8 cellular contexts compared by ENCODE assay signal in the genomic region with DNA sequence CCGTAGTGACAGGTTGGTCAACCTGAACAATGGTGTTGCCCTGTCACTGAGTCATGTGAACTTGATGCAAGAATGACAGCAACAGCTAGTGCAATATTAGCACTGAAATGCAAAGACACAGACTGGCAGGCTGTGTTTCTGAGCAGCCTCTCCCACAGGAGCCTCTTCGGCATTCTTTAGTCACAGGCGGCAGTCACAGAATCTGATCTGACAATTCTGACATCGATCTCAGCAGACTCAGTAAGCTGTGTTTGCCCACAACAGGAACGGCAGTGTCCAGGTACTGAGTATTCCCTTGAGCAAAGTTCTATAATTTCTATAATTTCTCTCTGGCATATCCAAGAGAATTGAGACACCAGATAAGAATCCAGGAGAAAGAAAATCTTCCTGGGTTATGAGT.
"Had no signal": no experiment of that assay in that cellular context is flagged by ENCODE, and none has a peak within 500 bp of the region (broad histone marks: within the 10 kb centered on the region; RNA-seq: fewer than 3 reads in every experiment).

No MANE protein-coding gene starts in this region.

- H3K9ac ChIP-seq: GM23248 had no signal

- H3K4me3 ChIP-seq: GM23248, GM23338, HAP-1 had no signal

- H3K4me3 Mint-ChIP-seq: GM23338, HFFc6 had no signal

- H3K9me3 Mint-ChIP-seq: GM23338 had no signal

- FAIRE-seq: H54 had no signal

- DNase-seq: GM23248, GOT3, H7, HCEC 1CT, HFFc6 had no signal

- H3K27ac Mint-ChIP-seq: GM23338, HFFc6 had no signal

- H3K4me1 ChIP-seq: HAP-1 had no signal

- H3K36me3 ChIP-seq: HAP-1 had no signal

- H3K9me3 ChIP-seq: HAP-1 had no signal

- H3K4me2 ChIP-seq: GM23338 had no signal

- H2AFZ ChIP-seq: GM23248, GM23338 had no signal

- H3K27ac ChIP-seq: GM23248 had no signal
